Comparison of ENCODE assay signal across 29 cellular contexts in genomic region chr17:44387773-44388172, GRCh38.
"Had no signal": no experiment of that assay in that cellular context is flagged by ENCODE, and none has a peak within 500 bp of the region (broad histone marks: within the 10 kb centered on the region; RNA-seq: fewer than 3 reads in every experiment).

No MANE protein-coding gene starts in this region.

- H3K4me3 Mint-ChIP-seq: activated naive CD4-positive, alpha-beta T cell treated with anti-CD3 and anti-CD28 coated beads, Interleukin-2, amount 10 ng/mL, durations not matched to agents 7 days and 5 days; activated T-helper 1 cell treated with anti-CD3 and anti-CD28 coated beads, Interleukin-12 subunit alpha, Interleukin-12 subunit beta, Interleukin-2, Interleukin-4 antibody, amounts not matched to agents 30 ng/mL and 10 ng/mL and 1 ng/mL, durations not matched to agents 14 hours and 24 hours and 36 hours; mesothelial cell of epicardium; stimulated activated effector memory CD8-positive, alpha-beta T cell treated with anti-CD3 and anti-CD28 coated beads, Interleukin-12 subunit alpha, Interleukin-12 subunit beta, amount 100 ng/mL, for 72 hours; stimulated activated naive CD8-positive, alpha-beta T cell treated with anti-CD3 and anti-CD28 coated beads, Interleukin-15, amount 100 ng/mL, for 72 hours had no signal

- H3K27me3 ChIP-seq: breast epithelium, pancreas, upper lobe of right lung had no signal

- H3K36me3 ChIP-seq: breast epithelium, heart right ventricle, pancreas, prostate gland, upper lobe of right lung had no signal

- H3K4me3 ChIP-seq: breast epithelium, heart right ventricle, pancreas, prostate gland, skin epidermis, upper lobe of right lung had no signal

- H3K4me1 ChIP-seq: breast epithelium, prostate gland had no signal

- H3K27ac Mint-ChIP-seq: activated naive CD4-positive, alpha-beta T cell treated with anti-CD3 and anti-CD28 coated beads, Interleukin-2, amount 10 ng/mL, durations not matched to agents 7 days and 5 days; activated T-helper 1 cell treated with anti-CD3 and anti-CD28 coated beads, Interleukin-12 subunit alpha, Interleukin-12 subunit beta, Interleukin-2, Interleukin-4 antibody, amounts not matched to agents 30 ng/mL and 10 ng/mL and 1 ng/mL, durations not matched to agents 14 hours and 24 hours and 36 hours; mesothelial cell of epicardium; stimulated activated effector memory CD8-positive, alpha-beta T cell treated with anti-CD3 and anti-CD28 coated beads, Interleukin-12 subunit alpha, Interleukin-12 subunit beta, amount 100 ng/mL, for 72 hours; stimulated activated naive CD8-positive, alpha-beta T cell treated with anti-CD3 and anti-CD28 coated beads, Interleukin-15, amount 100 ng/mL, for 72 hours had no signal

- DNase-seq: activated CD4-positive, alpha-beta T cell treated with anti-CD3 and anti-CD28 coated beads for 48 hours; activated CD4-positive, alpha-beta T cell treated with anti-CD3 and anti-CD28 coated beads, Interleukin-2, amount 50 U/mL, for 48 hours; activated CD8-positive, alpha-beta memory T cell treated with anti-CD3 and anti-CD28 coated beads, Interleukin-2, amount 50 U/mL, for 4 hours; activated effector memory CD4-positive, alpha-beta T cell treated with anti-CD3 and anti-CD28 coated beads, Interleukin-2, amount 50 U/mL, for 16 hours; activated naive CD4-positive, alpha-beta T cell treated with anti-CD3 and anti-CD28 coated beads, Interleukin-2, amount 10 ng/mL, durations not matched to agents 7 days and 5 days; activated T-cell treated with anti-CD3 and anti-CD28 coated beads, Interleukin-2, amount 50 U/mL, for 1 hour; central memory CD4-positive, alpha-beta T cell; foreskin melanocyte; heart right ventricle; naive B cell; nucleus accumbens; retina; stimulated activated CD4-positive, alpha-beta T cell treated with anti-CD3 and anti-CD28 coated beads, Interleukin-12 subunit alpha, Interleukin-12 subunit beta, amount 100 ng/mL, for 4 hours; stimulated activated CD4-positive, alpha-beta T cell treated with anti-CD3 and anti-CD28 coated beads, Interleukin-4, amount 100 ng/mL, for 1 hour; stimulated activated naive CD8-positive, alpha-beta T cell treated with anti-CD3 and anti-CD28 coated beads, Interleukin-15, amount 100 ng/mL, for 72 hours; substantia nigra; T-helper 2 cell; upper lobe of right lung had no signal

- H3K27ac ChIP-seq: breast epithelium, heart right ventricle, pancreas, prostate gland, skin epidermis, upper lobe of right lung, VCaP had no signal

- H3K36me3 Mint-ChIP-seq: activated naive CD4-positive, alpha-beta T cell treated with anti-CD3 and anti-CD28 coated beads, Interleukin-2, amount 10 ng/mL, durations not matched to agents 7 days and 5 days; mesothelial cell of epicardium; stimulated activated effector memory CD8-positive, alpha-beta T cell treated with anti-CD3 and anti-CD28 coated beads, Interleukin-12 subunit alpha, Interleukin-12 subunit beta, amount 100 ng/mL, for 72 hours had no signal

- H3K9me3 Mint-ChIP-seq: activated naive CD4-positive, alpha-beta T cell treated with anti-CD3 and anti-CD28 coated beads, Interleukin-2, amount 10 ng/mL, durations not matched to agents 7 days and 5 days; activated T-helper 1 cell treated with anti-CD3 and anti-CD28 coated beads, Interleukin-12 subunit alpha, Interleukin-12 subunit beta, Interleukin-2, Interleukin-4 antibody, amounts not matched to agents 30 ng/mL and 10 ng/mL and 1 ng/mL, durations not matched to agents 14 hours and 24 hours and 36 hours; mesothelial cell of epicardium; stimulated activated effector memory CD8-positive, alpha-beta T cell treated with anti-CD3 and anti-CD28 coated beads, Interleukin-12 subunit alpha, Interleukin-12 subunit beta, amount 100 ng/mL, for 72 hours had no signal

- H3K9me3 ChIP-seq: breast epithelium, heart right ventricle, pancreas, prostate gland, upper lobe of right lung had no signal

- FAIRE-seq: pancreas had no signal

- ATAC-seq: activated CD4-positive, CD25-positive, alpha-beta regulatory T cell treated with anti-CD3 and anti-CD28 coated beads, Interleukin-2, amount 50 U/mL, for 24 hours; esophagus mucosa; heart right ventricle; pancreas; sciatic nerve; stimulated activated effector memory CD8-positive, alpha-beta T cell treated with anti-CD3 and anti-CD28 coated beads, Interleukin-12 subunit alpha, Interleukin-12 subunit beta, amount 100 ng/mL, for 72 hours; stimulated activated naive CD8-positive, alpha-beta T cell treated with anti-CD3 and anti-CD28 coated beads, Interleukin-15, amount 100 ng/mL, for 72 hours; upper lobe of right lung had no signal
